8 cellular contexts compared by ENCODE assay signal in genomic region chr6:30885481-30885998, GRCh38. TPM values are rescaled to one million over a fixed set of nuclear protein-coding genes. Genes with fewer than 3 reads are reported as not detected.
DNase-seq lines count a peak whose midpoint lies in the region; ATAC-seq and TF ChIP-seq lines count a peak whose summit lies in the region.

No MANE protein-coding gene starts in this region.

- no peaks in the 10 kb centered on the region for H3K9me3 Mint-ChIP-seq in WTC11

- in situ Hi-C loops in GM13977 (cut with MboI; ENCODE audit: low pct_unique_long_range_greater_than_20kb, low sequenced_read_pairs, unreplicated experiment) = no loop called here

- no CpG with 5 or more reads among the region's 7 CpGs for WGBS in trophoblast cell (ENCODE audit: extremely low coverage, insufficient coverage, insufficient read length)

- peak overlapping the region; percentile 74 for H3K4me3 ChIP-seq in trophoblast cell (ENCODE audit: low read depth, low read length)

- H2AFZ ChIP-seq in trophoblast cell (ENCODE audit: insufficient read depth, low read length, poor library complexity) = no peak overlapping the region

- H4K91ac ChIP-seq in trophoblast cell (ENCODE audit: low read depth, low read length) = peak overlapping the region; percentile 85

- H3K27ac ChIP-seq in trophoblast cell (ENCODE audit: low read depth, low read length) = peak overlapping the region; percentile 84

- H3K79me1 ChIP-seq in trophoblast cell (ENCODE audit: low read length) = peaks cover 50% of the 10 kb centered on the region

- H3K4me1 ChIP-seq in trophoblast cell (ENCODE audit: control insufficient read depth in 1 of 2, insufficient read depth in 2 of 2, low read length in 2 of 2) = peaks cover 36 to 44% of the 10 kb centered on the region in 2 experiments

- H3K27me3 ChIP-seq in trophoblast cell (ENCODE audit: insufficient read depth, low read length) = no peaks in the 10 kb centered on the region

- H3K27ac Mint-ChIP-seq in WTC11 = peak overlapping the region; percentile 99

- H3K14ac ChIP-seq in trophoblast cell (ENCODE audit: low read length) = peak overlapping the region; percentile 6

- peaks cover 21% of the 10 kb centered on the region in 2 experiments for H3K36me3 ChIP-seq in trophoblast cell (ENCODE audit: control insufficient read depth in 1 of 2, insufficient read depth in 2 of 2, low read length in 2 of 2)

- peak overlapping the region; percentile 83 for H3K4me3 Mint-ChIP-seq in WTC11

- H3K4me1 Mint-ChIP-seq in WTC11 = peaks cover 69% of the 10 kb centered on the region

- no peak overlapping the region for H2BK12ac ChIP-seq in trophoblast cell (ENCODE audit: low read length)

- CTCF ChIA-PET in WTC11 (lab: Charles Lee) = interaction anchor here (0.6 to 13.3 kb wide), 10 partner anchors 22 to 206 kb away, joined by 3 to 164 read pairs (median 6); partner anchors contain the start of gene VARS2

- peak overlapping the region; percentile 22 for H2AK5ac ChIP-seq in trophoblast cell (ENCODE audit: low read length)

- POLR2A ChIA-PET in WTC11 (lab: Charles Lee) = interaction anchor here (0.6 to 3.0 kb wide), 4 partner anchors 22 to 287 kb away, joined by 3 to 17 read pairs (median 3); partner anchors contain the start of gene GTF2H4

- peaks cover 30% of the 10 kb centered on the region for H3K79me2 ChIP-seq in trophoblast cell (ENCODE audit: control insufficient read depth, insufficient read depth, low read length, poor library complexity)

- H4K8ac ChIP-seq in trophoblast cell (ENCODE audit: low read depth, low read length) = peak overlapping the region; percentile 15

- no peak for ATAC-seq in WTC11

- no peak overlapping the region for H2BK120ac ChIP-seq in trophoblast cell (ENCODE audit: insufficient read depth, low read length, poor library complexity)

- DNase-seq in AG08395 (ENCODE audit: low spot score) (peak; percentile 22), GM13977 (ENCODE audit: low spot score) (peak; percentile 59), WTC11 (ENCODE audit: low spot score) (no peak), globus pallidus (ENCODE audit: low spot score) (peak; percentile 68), trophoblast cell (peak in 1 of 2 donors; percentile 16), retina (no peak), OCI-M1 (lab: John Stamatoyannopoulos, UW) (no peak), epidermal melanocyte (ENCODE audit: insufficient read length, low spot score) (no peak)

- TF ChIP-seq CTCF in GM13977 (IDR thresholded peaks at IDR 0.05; ENCODE audit: extremely low read depth, insufficient read depth, missing control alignments) (no peak), WTC11 (IDR thresholded peaks at IDR 0.05) (no peak)

- H3K4ac ChIP-seq in trophoblast cell (ENCODE audit: low read depth, low read length) = peak overlapping the region; percentile 21

- H2BK5ac ChIP-seq in trophoblast cell (ENCODE audit: low read depth, low read length, poor library complexity) = peak overlapping the region; percentile 6

- peak overlapping the region; percentile 59 for H3K4me2 ChIP-seq in trophoblast cell (ENCODE audit: low read length)

- H3K9me3 ChIP-seq in trophoblast cell (ENCODE audit: insufficient read depth, low read depth, low read length) = no peaks in the 10 kb centered on the region

- H4K12ac ChIP-seq in trophoblast cell (ENCODE audit: low read depth, low read length) = peak overlapping the region; percentile 10

- peaks cover 18% of the 10 kb centered on the region for H3K36me3 Mint-ChIP-seq in WTC11

- peak overlapping the region; percentile 36 for H3K18ac ChIP-seq in trophoblast cell (ENCODE audit: low read length)

- peak overlapping the region; percentile 20 for H3K9ac ChIP-seq in trophoblast cell (ENCODE audit: low read length)

- no peak overlapping the region for H3K23ac ChIP-seq in trophoblast cell (ENCODE audit: low read length)

- no peaks in the 10 kb centered on the region for H3K27me3 Mint-ChIP-seq in WTC11 (ENCODE audit: low read depth)

TF ChIP-seq in WTC11, 78 proteins besides CTCF, POLR2A, EP300 and RAD21 (continues in another document):
- TF ChIP-seq CREM (CRISPR knock-in tag; IDR thresholded peaks at IDR 0.05) (no peak), JUN (CRISPR knock-in tag; IDR thresholded peaks at IDR 0.05) (no peak), ZNF425 (CRISPR knock-in tag; conservative IDR thresholded peaks at IDR 0.05) (no peak), AFF4 (CRISPR knock-in tag; IDR thresholded peaks at IDR 0.05; ENCODE audit: borderline replicate concordance) (no peak), E2F4 (CRISPR knock-in tag; IDR thresholded peaks at IDR 0.05; ENCODE audit: borderline replicate concordance, low read depth) (no peak), CDX4 (CRISPR knock-in tag; IDR thresholded peaks at IDR 0.05; ENCODE audit: borderline replicate concordance) (no peak)

RNA-seq across cellular contexts. Expression of gene DDR1, which starts 1.2 kb away (rescaled TPM):
- 195 to 230 TPM (median 203 TPM) in 3 replicates for total RNA-seq in WTC11 (2021)
- 137 and 142 TPM in 2 replicates for polyA plus RNA-seq in trophoblast cell (2013)

RNA-seq across cellular contexts. Expression of gene GTF2H4, which starts 22.5 kb away (rescaled TPM):
- 46.2 to 49.7 TPM (median 49.2 TPM) in 3 replicates for total RNA-seq in WTC11 (2021)
- 38.3 and 38.5 TPM in 2 replicates for polyA plus RNA-seq in trophoblast cell (2013)

RNA-seq across cellular contexts. Expression of gene VARS2, which starts 28.5 kb away (rescaled TPM):
- total RNA-seq in WTC11 (2021) = 65.6 to 74.1 TPM (median 69.9 TPM) in 3 replicates
- 10.5 and 10.6 TPM in 2 replicates for polyA plus RNA-seq in trophoblast cell (2013)

RNA-seq across cellular contexts. Expression of gene SFTA2, which starts 46.4 kb away (rescaled TPM):
- total RNA-seq in WTC11 (2021) = 0.66 to 0.80 TPM in 2 of 3 replicates, not detected in the other
- not detected in 2 replicates for polyA plus RNA-seq in trophoblast cell (2013)

RNA-seq across cellular contexts. Expression of gene MUCL3, which starts 55.2 kb away (rescaled TPM):
- 0.15 to 0.21 TPM (median 0.18 TPM) in 3 replicates for total RNA-seq in WTC11 (2021)
- 0.01 and 0.03 TPM in 2 replicates for polyA plus RNA-seq in trophoblast cell (2013)

Comparison
In these comparisons a context has a peak if more than half of its experiments do, and no peak if none do; other contexts are left out.
1. DNase-seq: peak in AG08395 (single experiment), GM13977 (single experiment) and globus pallidus (single experiment); none in WTC11 (single experiment), retina (single experiment), OCI-M1 (single experiment) and epidermal melanocyte (single experiment).